8 cellular contexts compared by ENCODE assay signal in genomic region chr11:64745523-64746328, GRCh38. TPM values are rescaled to one million over a fixed set of nuclear protein-coding genes. Genes with fewer than 3 reads are reported as not detected.
A peak's percentile ranks its signal among the peaks of the same experiment; 100 is the strongest.
DNase-seq lines count a peak whose midpoint lies in the region; ATAC-seq, FAIRE-seq and TF ChIP-seq lines count a peak whose summit lies in the region.

No MANE protein-coding gene starts in this region.

- peak; percentile 46 for DNase-seq in OCI-M2 (lab: John Stamatoyannopoulos, UW; ENCODE audit: unreplicated experiment)
- peak; percentile 86 for DNase-seq in activated gamma-delta T cell treated with Interleukin-2 at 50 U/mL for 16 hours
- peak; percentile 75 to 91 for DNase-seq in cardiac muscle cell (ENCODE audit: low read depth in 1 of 2, low spot score in 1 of 2)
- peak in 4 of 6 donors; percentile 50 to 83 (median 68) for DNase-seq in pancreas
- DNase-seq in vagina (ENCODE audit: extremely low spot score in 2 of 2): no peak
- no peak for DNase-seq in NCI-H2196 (lab: John Stamatoyannopoulos, UW; ENCODE audit: unreplicated experiment)

- 5 to 10% methylated on average over 52 of the region's 52 CpGs for WGBS in pancreas, 2 donors

- TF ChIP-seq POLR2A in vagina (IDR thresholded peaks at IDR 0.05): peak in 1 of 2 donors; percentile 18

- H3K27ac ChIP-seq in cardiac muscle cell (peak overlapping the region; percentile 61), pancreas (peak overlapping the region in 3 of 4 donors; percentile 26 to 57 (median 27)), vagina (peak overlapping the region; percentile 87)

- peak; percentile 37 for ATAC-seq in GM18907 (IDR thresholded peaks at IDR 0.05; ENCODE audit: unreplicated experiment)
- ATAC-seq in pancreas: peak in 3 of 4 donors; percentile 4 to 39 (median 14)
- ATAC-seq in HG02973 (IDR thresholded peaks at IDR 0.05; ENCODE audit: unreplicated experiment): no peak

- H3K36me3 ChIP-seq in cardiac muscle cell (peaks cover 6% of the 10 kb centered on the region), pancreas (no peaks in the 10 kb centered on the region), vagina (no peaks in the 10 kb centered on the region)

- FAIRE-seq in pancreas (lab: Jason Lieb, UNC): no peak

- H3K4me1 ChIP-seq in cardiac muscle cell (ENCODE audit: low read depth) (peaks cover 5% of the 10 kb centered on the region), pancreas (peaks cover 9 to 30% (median 26%) of the 10 kb centered on the region in 3 donors), vagina (peaks cover 51% of the 10 kb centered on the region)

- peak overlapping the region; percentile 47 for H3K4me3 ChIP-seq in cardiac muscle cell
- peak overlapping the region in 2 of 4 donors; percentile 32 to 61 for H3K4me3 ChIP-seq in pancreas
- peak overlapping the region; percentile 59 to 61 for H3K4me3 ChIP-seq in vagina

- intact Hi-C loops in pancreas (cut with DNase I) (no loop called here), vagina (cut with DNase I) (no loop called here)

- TF ChIP-seq CTCF in cardiac muscle cell (IDR thresholded peaks at IDR 0.05; ENCODE audit: low read depth, low read length) (no peak), pancreas (IDR thresholded peaks at IDR 0.05) (no peak), vagina (IDR thresholded peaks at IDR 0.05) (no peak)

- no peaks in the 10 kb centered on the region for H3K9me3 ChIP-seq in cardiac muscle cell (ENCODE audit: low read depth)
- no peaks in the 10 kb centered on the region for H3K9me3 ChIP-seq in pancreas
- H3K9me3 ChIP-seq in vagina: no peaks in the 10 kb centered on the region

- peaks cover 20% of the 10 kb centered on the region for H3K27me3 ChIP-seq in cardiac muscle cell
- H3K27me3 ChIP-seq in pancreas: peaks cover 0 to 16% (median 3%) of the 10 kb centered on the region in 4 donors
- peaks cover 7% of the 10 kb centered on the region for H3K27me3 ChIP-seq in vagina

RNA-seq across cellular contexts. Expression of gene RASGRP2, which starts 1.8 kb away (rescaled TPM):
- total RNA-seq in cardiac muscle cell: 29.5 and 60.8 TPM in 2 replicates
- polyA plus RNA-seq in cardiac muscle cell: 60.8 and 64.0 TPM in 2 replicates
- 1 to 10 TPM in 5 of 6 donors, under 1 TPM in 1; 0.91 to 2.8 (median 2.2) TPM for total RNA-seq in pancreas
- 10 to 100 TPM; 11.2 to 12.4 TPM for polyA plus RNA-seq in pancreas
- total RNA-seq in vagina: 27.5 TPM

RNA-seq across cellular contexts. Expression of gene PYGM, which starts 14.0 kb away (rescaled TPM):
- total RNA-seq in cardiac muscle cell (246 and 281 TPM in 2 replicates), pancreas (under 1 TPM; 0.19 to 0.55 (median 0.42) TPM), vagina (0.98 TPM)
- polyA plus RNA-seq in cardiac muscle cell (244 and 260 TPM in 2 replicates), pancreas (1 to 10 TPM; 1.2 to 1.3 TPM)

RNA-seq across cellular contexts. Expression of gene NRXN2, which starts 22.7 kb away (rescaled TPM):
- 1.2 and 1.4 TPM in 2 replicates for total RNA-seq in cardiac muscle cell
- polyA plus RNA-seq in cardiac muscle cell: 0.65 and 1.3 TPM in 2 replicates
- total RNA-seq in pancreas: 10 to 100 TPM in 1 of 6 donors, 1 to 10 TPM in 4, under 1 TPM in 1; 0.69 to 10.8 (median 2.2) TPM
- 1 to 10 TPM in 1 of 2 donors, under 1 TPM in 1; 0.89 to 2.8 TPM for polyA plus RNA-seq in pancreas
- total RNA-seq in vagina: 16.9 TPM

RNA-seq across cellular contexts. Expression of gene SF1, which starts 32.6 kb away (rescaled TPM):
- 168 and 360 TPM in 2 replicates for total RNA-seq in cardiac muscle cell
- 143 and 233 TPM in 2 replicates for polyA plus RNA-seq in cardiac muscle cell
- total RNA-seq in pancreas: 100 to 1,000 TPM in 5 of 6 donors, 10 to 100 TPM in 1; 99.8 to 153 (median 124) TPM
- polyA plus RNA-seq in pancreas: 100 to 1,000 TPM; 140 to 181 TPM
- total RNA-seq in vagina: 278 TPM

RNA-seq across cellular contexts. Expression of gene MAP4K2, which starts 57.3 kb away (rescaled TPM):
- 24.3 and 35.9 TPM in 2 replicates for total RNA-seq in cardiac muscle cell
- 16.1 and 31.1 TPM in 2 replicates for polyA plus RNA-seq in cardiac muscle cell
- 1 to 10 TPM; 6.1 to 8.6 (median 7.0) TPM for total RNA-seq in pancreas
- 10 to 100 TPM; 19.5 to 24.0 TPM for polyA plus RNA-seq in pancreas
- 20.6 TPM for total RNA-seq in vagina

Comparison
In these comparisons a context has a peak if more than half of its experiments do, and no peak if none do; other contexts are left out.
1. DNase-seq: peak in OCI-M2 (single experiment), activated gamma-delta T cell treated with Interleukin-2 at 50 U/mL for 16 hours (single experiment), cardiac muscle cell (2 of 2) and pancreas (4 of 6); none in vagina (0 of 2) and NCI-H2196 (single experiment).
2. H3K27ac ChIP-seq: peak in every context shown above with its lines; median percentile 87 in vagina; 61 in cardiac muscle cell; 27 in pancreas.
3. RNA of gene PYGM, which starts 14.0 kb away (total RNA-seq): 246 to 281 TPM in cardiac muscle cell; 0.98 TPM in vagina (single experiment) and 0.19 to 0.55 TPM in pancreas; every median in the first group is over 100 times any median in the second.